In genomic region chr14:24673534-24674203, GRCh38 we compare ENCODE assay signal across 8 cellular contexts. TPM values are rescaled to one million over a fixed set of nuclear protein-coding genes. Genes with fewer than 3 reads are reported as not detected.
DNase-seq lines count a peak whose midpoint lies in the region; ATAC-seq and TF ChIP-seq lines count a peak whose summit lies in the region.

No MANE protein-coding gene starts in this region.

- H3K27me3 Mint-ChIP-seq in activated naive CD8-positive, alpha-beta T cell treated with anti-CD3 and anti-CD28 coated beads, Interleukin-2, amount 10 ng/mL, durations not matched to agents 7 days and 5 days: no peaks in the 10 kb centered on the region
- H3K27me3 Mint-ChIP-seq in stimulated activated naive B cell treated with anti-CD40 and anti-IgM and Interleukin-4, amounts not matched to agents 10 μg/mL and 1 μg/mL and 100 μg/mL, for 72 hours: no peaks in the 10 kb centered on the region

- DNase-seq in SW480 (ENCODE audit: low spot score) (peak; percentile 94), left ventricle myocardium inferior (no peak), GDM1 (lab: John Stamatoyannopoulos, UW) (no peak), superior temporal gyrus (ENCODE audit: extremely low spot score) (no peak)
- peak; percentile 56 for DNase-seq in activated naive CD8-positive, alpha-beta T cell treated with anti-CD3 and anti-CD28 coated beads, Interleukin-2, amount 10 ng/mL, durations not matched to agents 7 days and 5 days
- peak; percentile 56 for DNase-seq in stimulated activated naive B cell treated with anti-CD40 and anti-IgM and Interleukin-4, amounts not matched to agents 10 μg/mL and 1 μg/mL and 100 μg/mL, for 72 hours

- H3K4me3 Mint-ChIP-seq in activated naive CD8-positive, alpha-beta T cell treated with anti-CD3 and anti-CD28 coated beads, Interleukin-2, amount 10 ng/mL, durations not matched to agents 7 days and 5 days: peak overlapping the region; percentile 81
- peak overlapping the region; percentile 86 to 88 for H3K4me3 Mint-ChIP-seq in stimulated activated naive B cell treated with anti-CD40 and anti-IgM and Interleukin-4, amounts not matched to agents 10 μg/mL and 1 μg/mL and 100 μg/mL, for 72 hours

- TF ChIP-seq CTCF in left ventricle myocardium inferior (IDR thresholded peaks at IDR 0.05; ENCODE audit: borderline replicate concordance): no peak

- no peaks in the 10 kb centered on the region for H3K9me3 ChIP-seq in left ventricle myocardium inferior (replicated peaks)

- no peak overlapping the region for H3K27ac ChIP-seq in left ventricle myocardium inferior (replicated peaks)

- H3K4me3 ChIP-seq in left ventricle myocardium inferior: no peak overlapping the region

- peaks cover 4% of the 10 kb centered on the region for H3K4me1 ChIP-seq in left ventricle myocardium inferior

- peaks cover 7% of the 10 kb centered on the region for H3K27me3 ChIP-seq in left ventricle myocardium inferior (ENCODE audit: low read depth)

- no peaks in the 10 kb centered on the region for H3K36me3 ChIP-seq in left ventricle myocardium inferior

- peaks cover 68% of the 10 kb centered on the region for H3K4me1 Mint-ChIP-seq in activated naive CD8-positive, alpha-beta T cell treated with anti-CD3 and anti-CD28 coated beads, Interleukin-2, amount 10 ng/mL, durations not matched to agents 7 days and 5 days
- H3K4me1 Mint-ChIP-seq in stimulated activated naive B cell treated with anti-CD40 and anti-IgM and Interleukin-4, amounts not matched to agents 10 μg/mL and 1 μg/mL and 100 μg/mL, for 72 hours: peaks cover 33 to 65% of the 10 kb centered on the region in 2 donors

- ATAC-seq in GM18499 (IDR thresholded peaks at IDR 0.05; ENCODE audit: insufficient read depth, unreplicated experiment) (peak; percentile 56), HG02840 (IDR thresholded peaks at IDR 0.05; ENCODE audit: low FRiP score, unreplicated experiment) (peak; percentile 46)
- peak; percentile 75 for ATAC-seq in activated naive CD8-positive, alpha-beta T cell treated with anti-CD3 and anti-CD28 coated beads, Interleukin-2, amount 10 ng/mL, durations not matched to agents 7 days and 5 days (ENCODE audit: low read depth)
- peak; percentile 86 to 87 for ATAC-seq in stimulated activated naive B cell treated with anti-CD40 and anti-IgM and Interleukin-4, amounts not matched to agents 10 μg/mL and 1 μg/mL and 100 μg/mL, for 72 hours (replicated peaks)

- H3K9me3 Mint-ChIP-seq in activated naive CD8-positive, alpha-beta T cell treated with anti-CD3 and anti-CD28 coated beads, Interleukin-2, amount 10 ng/mL, durations not matched to agents 7 days and 5 days: peaks cover 2% of the 10 kb centered on the region
- H3K9me3 Mint-ChIP-seq in stimulated activated naive B cell treated with anti-CD40 and anti-IgM and Interleukin-4, amounts not matched to agents 10 μg/mL and 1 μg/mL and 100 μg/mL, for 72 hours: peaks cover 0 to 4% of the 10 kb centered on the region in 2 donors

- H3K36me3 Mint-ChIP-seq in activated naive CD8-positive, alpha-beta T cell treated with anti-CD3 and anti-CD28 coated beads, Interleukin-2, amount 10 ng/mL, durations not matched to agents 7 days and 5 days: peaks cover 8% of the 10 kb centered on the region
- H3K36me3 Mint-ChIP-seq in stimulated activated naive B cell treated with anti-CD40 and anti-IgM and Interleukin-4, amounts not matched to agents 10 μg/mL and 1 μg/mL and 100 μg/mL, for 72 hours: peaks cover 2 to 4% of the 10 kb centered on the region in 2 donors

- peak overlapping the region; percentile 100 for H3K27ac Mint-ChIP-seq in activated naive CD8-positive, alpha-beta T cell treated with anti-CD3 and anti-CD28 coated beads, Interleukin-2, amount 10 ng/mL, durations not matched to agents 7 days and 5 days
- peak overlapping the region; percentile 98 for H3K27ac Mint-ChIP-seq in stimulated activated naive B cell treated with anti-CD40 and anti-IgM and Interleukin-4, amounts not matched to agents 10 μg/mL and 1 μg/mL and 100 μg/mL, for 72 hours

- intact Hi-C loops in left ventricle myocardium inferior (cut with micrococcal nuclease): no loop called here

- POLR2A ChIA-PET in activated naive CD8-positive, alpha-beta T cell treated with anti-CD3 and anti-CD28 coated beads, Interleukin-2, amount 10 ng/mL, durations not matched to agents 7 days and 5 days (lab: Charles Lee): interaction anchor here (0.9 to 4.4 kb wide), 16 partner anchors 8 to 232 kb away, joined by 3 to 41 read pairs (median 7); partner anchors contain the start of genes GZMB, GZMH and SDR39U1

RNA-seq across cellular contexts. Expression of gene GZMB, which starts 39.7 kb away (rescaled TPM):
- total RNA-seq in activated naive CD8-positive, alpha-beta T cell treated with anti-CD3 and anti-CD28 coated beads, Interleukin-2, amount 10 ng/mL, durations not matched to agents 7 days and 5 days: 100 to 1,000 TPM; 195 to 217 TPM
- 0.52 TPM for total RNA-seq in left ventricle myocardium inferior

Comparison
In these comparisons a context has a peak if more than half of its experiments do, and no peak if none do; other contexts are left out.
1. DNase-seq: peak in SW480 (single experiment), activated naive CD8-positive, alpha-beta T cell treated with anti-CD3 and anti-CD28 coated beads, Interleukin-2, amount 10 ng/mL, durations not matched to agents 7 days and 5 days (single experiment) and stimulated activated naive B cell treated with anti-CD40 and anti-IgM and Interleukin-4, amounts not matched to agents 10 μg/mL and 1 μg/mL and 100 μg/mL, for 72 hours (single experiment); none in left ventricle myocardium inferior (single experiment), GDM1 (single experiment) and superior temporal gyrus (single experiment).
2. RNA of gene GZMB, which starts 39.7 kb away (total RNA-seq): 195 to 217 TPM in activated naive CD8-positive, alpha-beta T cell treated with anti-CD3 and anti-CD28 coated beads, Interleukin-2, amount 10 ng/mL, durations not matched to agents 7 days and 5 days; 0.52 TPM in left ventricle myocardium inferior (single experiment); every median in the first group is over 100 times any median in the second.
3. Peak in every context shown above with its lines, with median percentiles within 50 percentile points of each other: ATAC-seq.